Comparison of ENCODE assay signal across 25 cellular contexts in the genomic region with DNA sequence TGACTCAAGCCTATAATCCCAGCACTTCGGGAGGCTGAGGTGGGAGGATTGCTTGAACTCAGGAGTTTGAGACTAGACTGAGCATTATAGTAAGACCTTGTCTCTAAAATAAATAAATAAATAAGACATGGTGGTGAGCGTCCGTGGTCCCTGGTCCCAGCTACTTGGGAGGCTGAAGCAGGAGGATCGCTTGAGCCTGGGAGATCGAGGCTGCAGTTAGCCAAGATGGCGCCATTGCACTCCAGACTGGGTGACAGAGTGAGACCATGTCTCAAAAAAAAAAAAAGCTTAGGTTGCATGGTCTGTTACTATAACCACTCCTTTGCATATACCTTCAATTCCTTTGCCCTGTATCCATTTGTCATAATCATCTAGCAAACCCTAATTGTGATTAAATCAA.
"Had no signal": no experiment of that assay in that cellular context is flagged by ENCODE, and none has a peak within 500 bp of the region (broad histone marks: within the 10 kb centered on the region; RNA-seq: fewer than 3 reads in every experiment).

No MANE protein-coding gene starts in this region.

- DNase-seq: activated CD4-positive, alpha-beta T cell treated with anti-CD3 and anti-CD28 coated beads, Interleukin-2, amount 50 U/mL, for 4 hours; activated CD4-positive, CD25-positive, alpha-beta regulatory T cell treated with anti-CD3 and anti-CD28 coated beads, Interleukin-2, amount 50 U/mL, for 72 hours; activated naive CD4-positive, alpha-beta T cell treated with anti-CD3 and anti-CD28 coated beads for 36 hours; adrenal gland; central memory CD4-positive, alpha-beta T cell; esophagus squamous epithelium; gastrocnemius medialis; hippocampal formation; left cardiac atrium; midbrain; posterior cingulate gyrus; SIG-M5; sigmoid colon; SK-N-SH; stimulated activated CD4-positive, alpha-beta T cell treated with anti-CD3 and anti-CD28 coated beads, Interleukin-15, amount 100 ng/mL, for 24 hours; stimulated activated naive B cell treated with anti-CD40 and anti-IgM and Interleukin-4, amounts not matched to agents 10 μg/mL and 1 μg/mL and 100 μg/mL, for 72 hours; upper lobe of left lung; WERI-Rb-1 had no signal

- H2AFZ ChIP-seq: neural progenitor cell had no signal

- H3K4me2 ChIP-seq: neural progenitor cell, SK-N-SH, smooth muscle cell had no signal

- ATAC-seq: gastrocnemius medialis; left cardiac atrium; stimulated activated naive B cell treated with anti-CD40 and anti-IgM and Interleukin-4, amounts not matched to agents 10 μg/mL and 1 μg/mL and 100 μg/mL, for 72 hours had no signal

- H3K4me3 ChIP-seq: adrenal gland, coronary artery, esophagus squamous epithelium, gastrocnemius medialis, neural progenitor cell, sigmoid colon, smooth muscle cell, thoracic aorta, upper lobe of left lung had no signal

- H3K9me3 Mint-ChIP-seq: activated naive CD4-positive, alpha-beta T cell treated with anti-CD3 and anti-CD28 coated beads for 36 hours; neural progenitor cell; T-helper 2 cell treated with Interferon-gamma antibody and Interleukin-4, amounts not matched to agents 5 μg/mL and 100 μg/mL, for 36 hours had no signal

- H3K9ac ChIP-seq: neural progenitor cell, SK-N-SH had no signal

- H3K27me3 ChIP-seq: adrenal gland, esophagus squamous epithelium, gastrocnemius medialis, neural progenitor cell, sigmoid colon, upper lobe of left lung had no signal

- H3K27me3 Mint-ChIP-seq: stimulated activated naive B cell treated with anti-CD40 and anti-IgM and Interleukin-4, amounts not matched to agents 10 μg/mL and 1 μg/mL and 100 μg/mL, for 72 hours had no signal

- H3K27ac ChIP-seq: adrenal gland, coronary artery, esophagus squamous epithelium, gastrocnemius medialis, neural progenitor cell, sigmoid colon, thoracic aorta, upper lobe of left lung, WERI-Rb-1 had no signal

- H3K4me3 Mint-ChIP-seq: activated naive CD4-positive, alpha-beta T cell treated with anti-CD3 and anti-CD28 coated beads for 36 hours; stimulated activated naive B cell treated with anti-CD40 and anti-IgM and Interleukin-4, amounts not matched to agents 10 μg/mL and 1 μg/mL and 100 μg/mL, for 72 hours; T-helper 2 cell treated with Interferon-gamma antibody and Interleukin-4, amounts not matched to agents 5 μg/mL and 100 μg/mL, for 36 hours had no signal

- H3K27ac Mint-ChIP-seq: activated naive CD4-positive, alpha-beta T cell treated with anti-CD3 and anti-CD28 coated beads for 36 hours; neural progenitor cell; stimulated activated naive B cell treated with anti-CD40 and anti-IgM and Interleukin-4, amounts not matched to agents 10 μg/mL and 1 μg/mL and 100 μg/mL, for 72 hours; T-helper 2 cell treated with Interferon-gamma antibody and Interleukin-4, amounts not matched to agents 5 μg/mL and 100 μg/mL, for 36 hours had no signal

- H3K36me3 ChIP-seq: neural progenitor cell had no signal

- FAIRE-seq: astrocyte, islet of Langerhans had no signal

- H3K9me3 ChIP-seq: adrenal gland, esophagus squamous epithelium, gastrocnemius medialis, sigmoid colon, SK-N-SH, thoracic aorta, upper lobe of left lung had no signal
